8 cellular contexts compared by ENCODE assay signal in the genomic region with DNA sequence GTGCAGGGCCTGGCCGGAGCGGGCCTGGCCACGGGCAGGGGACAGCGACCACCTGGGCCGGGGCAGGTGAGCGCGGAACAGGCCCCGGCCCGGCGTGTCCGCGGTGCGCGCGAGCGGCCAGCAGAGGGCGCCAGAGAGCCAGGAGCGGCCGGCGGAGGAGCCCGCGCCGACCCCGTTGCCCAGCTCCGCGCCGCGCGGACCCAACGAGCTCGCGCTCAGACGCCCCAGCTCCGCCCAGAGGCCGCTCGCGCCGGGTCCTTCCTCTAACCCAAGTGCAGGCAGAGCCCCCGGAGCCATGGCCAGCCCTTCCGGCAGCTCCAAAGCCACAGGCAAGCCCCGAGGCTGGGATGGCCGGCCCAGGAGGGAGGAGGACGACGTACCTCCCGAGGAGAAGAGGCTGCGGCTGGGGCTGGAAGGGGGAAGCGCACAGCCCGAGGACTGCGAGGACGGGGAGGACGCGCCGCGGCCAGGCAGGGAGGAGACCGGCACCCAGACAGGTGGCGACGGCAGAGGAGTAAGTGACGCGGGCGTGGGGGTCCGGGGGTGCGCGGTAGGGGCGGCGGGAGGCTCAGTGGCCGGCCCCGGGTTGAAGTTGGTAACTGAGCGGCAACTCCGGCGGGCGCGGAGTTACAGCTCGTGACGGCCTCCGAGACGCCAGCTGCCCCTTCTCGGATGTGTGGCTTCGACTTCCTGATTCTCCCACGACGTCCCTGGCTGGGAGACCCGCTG.
DNase-seq lines count a peak whose midpoint lies in the region; ATAC-seq and TF ChIP-seq lines count a peak whose summit lies in the region.
"Not testable (repeated sequence)": the region's sequence is repeated elsewhere in the genome, so short reads cannot be mapped to it uniquely, and the experiment has no call there.

No MANE protein-coding gene starts in this region.

- peak; percentile 90 for DNase-seq in ELF-1 (ENCODE audit: low read depth, low spot score)
- peak; percentile 73 for DNase-seq in RPMI8226
- DNase-seq in activated T-cell treated with anti-CD3 and anti-CD28 coated beads for 48 hours (ENCODE audit: low read depth): peak; percentile 72
- DNase-seq in ecto neural progenitor cell (ENCODE audit: low spot score): peak; percentile 90
- DNase-seq in kidney epithelial cell (ENCODE audit: low read depth): not testable (repeated sequence)
- peak; percentile 83 for DNase-seq in sciatic nerve (ENCODE audit: low spot score)
- peak; percentile 80 for DNase-seq in testis

- not testable (repeated sequence) for H3K27me3 ChIP-seq in Loucy (ENCODE audit: insufficient read depth, low read length, poor library complexity, severe bottlenecking); kidney epithelial cell (ENCODE audit: control insufficient read depth, insufficient read depth, low read length); testis

- ATAC-seq in sciatic nerve: peak; percentile 38

- peaks cover 29% of the 10 kb centered on the region for H3K79me2 ChIP-seq in Loucy (ENCODE audit: insufficient read depth, low read length)

- H2AFZ ChIP-seq in Loucy (ENCODE audit: low read length): peak overlapping the region; percentile 96

- H3K9ac ChIP-seq in Loucy (ENCODE audit: low read depth, low read length, poor library complexity, severe bottlenecking): peak overlapping the region; percentile 86

- H3K9me2 ChIP-seq in Loucy (replicated peaks; ENCODE audit: low read depth, low read length): not testable (repeated sequence)

- H3K9me3 ChIP-seq in Loucy (ENCODE audit: insufficient read depth, low read depth, low read length); testis: not testable (repeated sequence)

- H3K4me2 ChIP-seq in Loucy (ENCODE audit: low read depth, low read length, poor library complexity, severe bottlenecking): peak overlapping the region; percentile 74

- not testable (repeated sequence) for H4K20me1 ChIP-seq in Loucy (ENCODE audit: insufficient read depth, low read length, poor library complexity, severe bottlenecking)

- H3F3A ChIP-seq in Loucy (ENCODE audit: low read depth): not testable (repeated sequence)

- TF ChIP-seq CTCF in Loucy (conservative IDR thresholded peaks at IDR 0.05; ENCODE audit: low read length) (peak; percentile 60), testis (IDR thresholded peaks at IDR 0.05) (peak; percentile 84 to 90 (median 87))
- TF ChIP-seq CTCF in kidney epithelial cell (IDR thresholded peaks at IDR 0.05; ENCODE audit: insufficient read depth, low read length, poor library complexity, severe bottlenecking): not testable (repeated sequence)

- H3K4me3 ChIP-seq in Loucy (ENCODE audit: low read length, poor library complexity, severe bottlenecking) (peak overlapping the region; percentile 88), kidney epithelial cell (ENCODE audit: low read depth, low read length) (peak overlapping the region; percentile 52), testis (peak overlapping the region; percentile 7 to 66)

- 2 to 3% methylated on average over 35 to 45 of the region's 81 CpGs for WGBS in testis, 2 donors

- not testable (repeated sequence) for TF ChIP-seq POLR2A in testis (IDR thresholded peaks at IDR 0.05)

- not testable (repeated sequence) for H3K27ac ChIP-seq in testis

- intact Hi-C loops in sciatic nerve (cut with DNase I); testis (cut with DNase I; ENCODE audit: low total_unique reads): not testable (repeated sequence)

- H3K4me1 ChIP-seq in Loucy (ENCODE audit: insufficient read depth, low read length, poor library complexity, severe bottlenecking); testis: not testable (repeated sequence)

- H3K36me3 ChIP-seq in Loucy (ENCODE audit: insufficient read depth, low read length); kidney epithelial cell (ENCODE audit: control insufficient read depth, insufficient read depth, low read length); testis (ENCODE audit: low read depth, missing control alignments): not testable (repeated sequence)

Comparison
In these comparisons a context has a peak if more than half of its experiments do, and no peak if none do; other contexts are left out.
1. H3K4me3 ChIP-seq: peak in every context shown above with its lines; median percentile 88 in Loucy; 52 in kidney epithelial cell; 36 in testis.